In genomic region chr2:241880311-241881073, GRCh38 we compare ENCODE assay signal across 1 cellular context.
TF ChIP-seq lines count a peak whose summit lies in the region.

No MANE protein-coding gene starts in this region.

TF ChIP-seq in H1, 55 proteins besides CTCF, POLR2A, EP300 and RAD21:
- no peak for TF ChIP-seq NANOG (IDR thresholded peaks at IDR 0.05; ENCODE audit: insufficient read depth, low read depth, low read length, poor library complexity, severe bottlenecking)
- no peak for TF ChIP-seq TEAD4 (IDR thresholded peaks at IDR 0.05; ENCODE audit: low read depth, low read length)
- no peak for TF ChIP-seq CHD1 (IDR thresholded peaks at IDR 0.05; ENCODE audit: low read depth, low read length)
- TF ChIP-seq GABPA (IDR thresholded peaks at IDR 0.05; ENCODE audit: borderline replicate concordance, insufficient read depth, low read length) = no peak
- no peak for TF ChIP-seq MAFK (IDR thresholded peaks at IDR 0.05; ENCODE audit: low read depth, low read length)
- TF ChIP-seq POU5F1 (IDR thresholded peaks at IDR 0.05; ENCODE audit: low read depth, low read length) = no peak
- no peak for TF ChIP-seq CEBPB (IDR thresholded peaks at IDR 0.05; ENCODE audit: low read depth, low read length)
- TF ChIP-seq KDM4A (IDR thresholded peaks at IDR 0.05; ENCODE audit: low read depth, low read length, severe bottlenecking) = no peak
- no peak for TF ChIP-seq RNF2 (IDR thresholded peaks at IDR 0.05; ENCODE audit: borderline replicate concordance, low read depth, low read length, missing control alignments, poor library complexity, severe bottlenecking)
- no peak for TF ChIP-seq RBBP5 (IDR thresholded peaks at IDR 0.05; ENCODE audit: borderline replicate concordance, low read depth, low read length)
- TF ChIP-seq YY1 (IDR thresholded peaks at IDR 0.05; ENCODE audit: low read depth, low read length) = no peak
- no peak for TF ChIP-seq CBX5 (IDR thresholded peaks at IDR 0.05; ENCODE audit: low read depth, low read length)
- no peak for TF ChIP-seq HDAC6 (IDR thresholded peaks at IDR 0.05; ENCODE audit: low read depth, low read length)
